In genomic region chr2:98487806-98488189, GRCh38 we compare ENCODE assay signal across 8 cellular contexts. TPM values are rescaled to one million over a fixed set of nuclear protein-coding genes. Genes with fewer than 3 reads are reported as not detected.
DNase-seq lines count a peak whose midpoint lies in the region; ATAC-seq and TF ChIP-seq lines count a peak whose summit lies in the region.

No MANE protein-coding gene starts in this region.

- peak overlapping the region; percentile 27 for H3K27ac Mint-ChIP-seq in activated CD4-positive, alpha-beta memory T cell treated with anti-CD3 and anti-CD28 coated beads, Interleukin-2, amount 10 ng/mL, durations not matched to agents 7 days and 5 days

- no peak overlapping the region for H3K4me3 Mint-ChIP-seq in activated CD4-positive, alpha-beta memory T cell treated with anti-CD3 and anti-CD28 coated beads, Interleukin-2, amount 10 ng/mL, durations not matched to agents 7 days and 5 days

- H3K4me3 ChIP-seq in upper lobe of right lung: no peak overlapping the region

- CTCF ChIA-PET in activated CD4-positive, alpha-beta memory T cell treated with anti-CD3 and anti-CD28 coated beads, Interleukin-2, amount 10 ng/mL, durations not matched to agents 7 days and 5 days (lab: Charles Lee): interaction anchor here (0.7 to 3.4 kb wide), 24 partner anchors 10 to 82 kb away, joined by 3 to 18 read pairs (median 4); no protein-coding TSS in a partner anchor

- peaks cover 61% of the 10 kb centered on the region for H3K36me3 Mint-ChIP-seq in activated CD4-positive, alpha-beta memory T cell treated with anti-CD3 and anti-CD28 coated beads, Interleukin-2, amount 10 ng/mL, durations not matched to agents 7 days and 5 days (ENCODE audit: low read depth)

- TF ChIP-seq POLR2A in GM15510 (IDR thresholded peaks at IDR 0.05; ENCODE audit: borderline replicate concordance, extremely low read depth, insufficient read length): peak; percentile 29

- peaks cover 37% of the 10 kb centered on the region for H3K4me1 ChIP-seq in upper lobe of right lung

- peak; percentile 31 to 45 for DNase-seq in AML-193 (lab: John Stamatoyannopoulos, UW)
- peak; percentile 71 for DNase-seq in NAMALWA (ENCODE audit: low spot score)
- peak; percentile 49 for DNase-seq in activated CD4-positive, alpha-beta memory T cell treated with anti-CD3 and anti-CD28 coated beads, Interleukin-2, amount 10 ng/mL, durations not matched to agents 7 days and 5 days
- no peak for DNase-seq in left ventricle myocardium superior
- DNase-seq in upper lobe of right lung: no peak
- no peak for DNase-seq in HuH-7.5 (ENCODE audit: low spot score)

- POLR2A ChIA-PET in activated CD4-positive, alpha-beta memory T cell treated with anti-CD3 and anti-CD28 coated beads, Interleukin-2, amount 10 ng/mL, durations not matched to agents 7 days and 5 days (lab: Charles Lee): interaction anchor here (0.6 to 16.5 kb wide), 6 partner anchors 9 to 41 kb away, joined by 3 to 500 read pairs (median 4); no protein-coding TSS in a partner anchor

- peak; percentile 50 for TF ChIP-seq CTCF in upper lobe of right lung (IDR thresholded peaks at IDR 0.05)

- peak; percentile 41 for ATAC-seq in HG02610 (IDR thresholded peaks at IDR 0.05; ENCODE audit: unreplicated experiment)
- peak; percentile 20 for ATAC-seq in left ventricle myocardium superior
- peak; percentile 55 for ATAC-seq in upper lobe of right lung

- H3K36me3 ChIP-seq in upper lobe of right lung: no peaks in the 10 kb centered on the region

- peaks cover 83% of the 10 kb centered on the region for H3K4me1 Mint-ChIP-seq in activated CD4-positive, alpha-beta memory T cell treated with anti-CD3 and anti-CD28 coated beads, Interleukin-2, amount 10 ng/mL, durations not matched to agents 7 days and 5 days

- intact Hi-C loops in left ventricle myocardium superior (cut with micrococcal nuclease) (no loop called here), upper lobe of right lung (cut with DNase I) (no loop called here)

- no peaks in the 10 kb centered on the region for H3K27me3 ChIP-seq in upper lobe of right lung

- H3K27ac ChIP-seq in upper lobe of right lung: no peak overlapping the region

- peaks cover 3% of the 10 kb centered on the region for H3K9me3 Mint-ChIP-seq in activated CD4-positive, alpha-beta memory T cell treated with anti-CD3 and anti-CD28 coated beads, Interleukin-2, amount 10 ng/mL, durations not matched to agents 7 days and 5 days

- H3K9me3 ChIP-seq in upper lobe of right lung: no peaks in the 10 kb centered on the region

- H3K27me3 Mint-ChIP-seq in activated CD4-positive, alpha-beta memory T cell treated with anti-CD3 and anti-CD28 coated beads, Interleukin-2, amount 10 ng/mL, durations not matched to agents 7 days and 5 days: no peaks in the 10 kb centered on the region

RNA-seq across cellular contexts. Expression of gene INPP4A, which starts 43.1 kb away (rescaled TPM):
- 100 to 1,000 TPM; 123 to 127 TPM for total RNA-seq in activated CD4-positive, alpha-beta memory T cell treated with anti-CD3 and anti-CD28 coated beads, Interleukin-2, amount 10 ng/mL, durations not matched to agents 7 days and 5 days
- 16.3 TPM for total RNA-seq in left ventricle myocardium superior
- total RNA-seq in upper lobe of right lung: 35.0 TPM

Comparison
In these comparisons a context has a peak if more than half of its experiments do, and no peak if none do; other contexts are left out.
1. DNase-seq: peak in AML-193 (2 of 2), NAMALWA (single experiment) and activated CD4-positive, alpha-beta memory T cell treated with anti-CD3 and anti-CD28 coated beads, Interleukin-2, amount 10 ng/mL, durations not matched to agents 7 days and 5 days (single experiment); none in left ventricle myocardium superior (single experiment), upper lobe of right lung (single experiment) and HuH-7.5 (single experiment).
2. Peak in every context shown above with its lines, with median percentiles within 50 percentile points of each other: ATAC-seq.